In the genomic region with DNA sequence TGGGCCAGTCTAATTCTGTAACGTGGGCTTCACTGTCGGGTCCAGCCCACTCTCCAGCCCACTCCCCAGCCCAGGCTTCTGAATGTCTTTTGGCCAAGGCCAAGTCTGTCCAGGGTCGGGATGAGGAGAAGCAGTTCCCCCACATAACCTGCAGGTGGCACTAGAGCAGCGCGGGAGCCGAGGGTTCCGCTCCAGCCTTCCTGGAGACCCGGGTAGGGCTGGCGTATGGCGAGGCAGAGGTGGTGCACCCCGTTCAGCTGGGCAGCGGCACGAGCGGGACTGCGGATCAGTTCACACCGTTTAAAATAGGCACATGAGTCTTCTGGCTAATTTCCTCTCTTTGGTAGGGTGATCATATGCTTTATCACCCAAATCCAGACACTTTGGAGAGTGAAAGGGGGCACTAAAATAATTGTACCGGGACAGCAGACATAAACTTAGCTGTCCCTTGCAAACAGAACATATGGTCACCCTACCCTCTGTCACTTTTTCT, we compare ENCODE assay signal across 8 cellular contexts.
A peak's percentile ranks its signal among the peaks of the same experiment; 100 is the strongest.
DNase-seq lines count a peak whose midpoint lies in the region; ATAC-seq, FAIRE-seq and TF ChIP-seq lines count a peak whose summit lies in the region.

No MANE protein-coding gene starts in this region.

- H3F3A ChIP-seq in PC-9 (ENCODE audit: insufficient read depth, low read depth), result no peaks in the 10 kb centered on the region

- no peaks in the 10 kb centered on the region for H3K4me1 Mint-ChIP-seq in CD8-positive, alpha-beta T cell (ENCODE audit: low read depth)
- H3K4me1 Mint-ChIP-seq in activated T-helper 17 cell treated with anti-CD3 and anti-CD28 coated beads, Interleukin-2, amount 50 U/mL, for 72 hours, result no peaks in the 10 kb centered on the region

- no peak overlapping the region for H3K4me3 ChIP-seq in CD8-positive, alpha-beta T cell (ENCODE audit: low read depth, low read length)
- H3K4me3 ChIP-seq in PC-9, result no peak overlapping the region
- H3K4me3 ChIP-seq in trophoblast cell (ENCODE audit: low read depth, low read length), result no peak overlapping the region

- ATAC-seq in CD8-positive, alpha-beta T cell, result no peak
- peak; percentile 86 for ATAC-seq in GM19397 (IDR thresholded peaks at IDR 0.05; ENCODE audit: unreplicated experiment)
- ATAC-seq in activated T-helper 17 cell treated with anti-CD3 and anti-CD28 coated beads, Interleukin-2, amount 50 U/mL, for 72 hours (replicated peaks), result peak; percentile 82

- H3K14ac ChIP-seq in trophoblast cell (ENCODE audit: low read length), result no peak overlapping the region

- intact Hi-C loops in CD8-positive, alpha-beta T cell (cut with DNase I, micrococcal nuclease), result no loop called here
- intact Hi-C loops in PC-9 (cut with micrococcal nuclease; ENCODE audit: unreplicated experiment), result loop anchor here (1.0 kb wide), 1 partner anchor 26 kb away; no protein-coding TSS in a partner anchor

- no peak overlapping the region for H2BK12ac ChIP-seq in trophoblast cell (ENCODE audit: low read length)

- H3K27me3 Mint-ChIP-seq in CD8-positive, alpha-beta T cell (ENCODE audit: low read depth), result peaks cover 32% of the 10 kb centered on the region
- peaks cover 24% of the 10 kb centered on the region for H3K27me3 Mint-ChIP-seq in activated T-helper 17 cell treated with anti-CD3 and anti-CD28 coated beads, Interleukin-2, amount 50 U/mL, for 72 hours

- H3K36me3 ChIP-seq in CD8-positive, alpha-beta T cell (ENCODE audit: insufficient read depth, low read length), result no peaks in the 10 kb centered on the region
- H3K36me3 ChIP-seq in PC-9 (ENCODE audit: low read depth) (no peaks in the 10 kb centered on the region), trophoblast cell (ENCODE audit: control insufficient read depth in 1 of 2, insufficient read depth in 2 of 2, low read length in 2 of 2) (no peaks in the 10 kb centered on the region)

- no peaks in the 10 kb centered on the region for H3K79me1 ChIP-seq in trophoblast cell (ENCODE audit: low read length)

- H3K23ac ChIP-seq in trophoblast cell (ENCODE audit: low read length), result no peak overlapping the region

- H3K9me2 ChIP-seq in PC-9 (ENCODE audit: insufficient read depth), result no peaks in the 10 kb centered on the region

- POLR2A ChIA-PET in CD8-positive, alpha-beta T cell (lab: Charles Lee), result no interaction called here
- POLR2A ChIA-PET in PC-9 (lab: Charles Lee; ENCODE audit: unreplicated experiment), result no interaction called here

- no peaks in the 10 kb centered on the region for H3K79me2 ChIP-seq in PC-9 (ENCODE audit: low read depth)
- H3K79me2 ChIP-seq in trophoblast cell (ENCODE audit: control insufficient read depth, insufficient read depth, low read length, poor library complexity), result no peaks in the 10 kb centered on the region

- no peak overlapping the region for H4K8ac ChIP-seq in trophoblast cell (ENCODE audit: low read depth, low read length)

- H2AK5ac ChIP-seq in trophoblast cell (ENCODE audit: low read length), result no peak overlapping the region

- H3K9me3 Mint-ChIP-seq in CD8-positive, alpha-beta T cell, result no peaks in the 10 kb centered on the region
- H3K9me3 Mint-ChIP-seq in activated T-helper 17 cell treated with anti-CD3 and anti-CD28 coated beads, Interleukin-2, amount 50 U/mL, for 72 hours, result no peaks in the 10 kb centered on the region

- CTCF ChIA-PET in CD8-positive, alpha-beta T cell (lab: Charles Lee), result interaction anchor here (0.7 to 1.2 kb wide), 3 partner anchors 11 to 30 kb away, joined by 3 to 5 read pairs (median 3); no protein-coding TSS in a partner anchor
- CTCF ChIA-PET in PC-9 (lab: Charles Lee), result no interaction called here

- H3K36me3 Mint-ChIP-seq in CD8-positive, alpha-beta T cell, result no peaks in the 10 kb centered on the region
- no peaks in the 10 kb centered on the region for H3K36me3 Mint-ChIP-seq in activated T-helper 17 cell treated with anti-CD3 and anti-CD28 coated beads, Interleukin-2, amount 50 U/mL, for 72 hours (ENCODE audit: low read depth)

- no peaks in the 10 kb centered on the region for H3K27me3 ChIP-seq in CD8-positive, alpha-beta T cell (ENCODE audit: insufficient read depth, low read length)
- peaks cover 6% of the 10 kb centered on the region; the same call in 1 of the 2 replicates for H3K27me3 ChIP-seq in PC-9 (ENCODE audit: insufficient read depth, low read depth)
- no peaks in the 10 kb centered on the region for H3K27me3 ChIP-seq in trophoblast cell (ENCODE audit: insufficient read depth, low read length)

- TF ChIP-seq CTCF in CD8-positive, alpha-beta T cell (IDR thresholded peaks at IDR 0.05), result peak; percentile 62
- peak; percentile 86 for TF ChIP-seq CTCF in PC-9 (conservative IDR thresholded peaks at IDR 0.05)

- no peaks in the 10 kb centered on the region for H3K4me1 ChIP-seq in CD8-positive, alpha-beta T cell (ENCODE audit: insufficient read depth, low read length)
- no peaks in the 10 kb centered on the region for H3K4me1 ChIP-seq in PC-9 (replicated peaks; ENCODE audit: insufficient read depth)
- no peaks in the 10 kb centered on the region for H3K4me1 ChIP-seq in trophoblast cell (ENCODE audit: control insufficient read depth in 1 of 2, insufficient read depth in 2 of 2, low read length in 2 of 2)

- H3K4me3 Mint-ChIP-seq in CD8-positive, alpha-beta T cell, result no peak overlapping the region
- H3K4me3 Mint-ChIP-seq in activated T-helper 17 cell treated with anti-CD3 and anti-CD28 coated beads, Interleukin-2, amount 50 U/mL, for 72 hours, result no peak overlapping the region

- BruUV-seq in PC-9 (replicated peaks; lab: Mats Ljungman, UMichigan), result no TSS peak

- H4K91ac ChIP-seq in trophoblast cell (ENCODE audit: low read depth, low read length), result no peak overlapping the region

- no peak overlapping the region for H3K9ac ChIP-seq in trophoblast cell (ENCODE audit: low read length)

- DNase-seq in CD8-positive, alpha-beta T cell, result peak in 6 of 7 experiments; percentile 27 to 56 (median 31)
- DNase-seq in HPDE6-E6E7 (ENCODE audit: extremely low spot score) (peak; percentile 2), PC-9 (peak in 1 of 2 experiments; percentile 52), frontal cortex (ENCODE audit: low spot score in 2 of 2) (peak; percentile 58 to 66), trophoblast cell (peak; percentile 48 to 79), ureter (ENCODE audit: low spot score) (peak; percentile 66)

- no peaks in the 10 kb centered on the region for H3K9me3 ChIP-seq in CD8-positive, alpha-beta T cell (ENCODE audit: low read length)
- H3K9me3 ChIP-seq in PC-9 (ENCODE audit: insufficient read depth, low read depth), result no peaks in the 10 kb centered on the region
- H3K9me3 ChIP-seq in trophoblast cell (ENCODE audit: insufficient read depth, low read depth, low read length), result no peaks in the 10 kb centered on the region

- H3K4me2 ChIP-seq in PC-9 (peak overlapping the region; percentile 13; the same call in 1 of the 2 replicates), trophoblast cell (ENCODE audit: low read length) (peak overlapping the region; percentile 33)

- H2BK5ac ChIP-seq in trophoblast cell (ENCODE audit: low read depth, low read length, poor library complexity), result no peak overlapping the region

- FAIRE-seq in frontal cortex (lab: Jason Lieb, UNC), result no peak

- H4K12ac ChIP-seq in trophoblast cell (ENCODE audit: low read depth, low read length), result no peak overlapping the region

- H2BK120ac ChIP-seq in trophoblast cell (ENCODE audit: insufficient read depth, low read length, poor library complexity), result no peak overlapping the region

- no CpG with 5 or more reads among the region's 17 CpGs for WGBS in trophoblast cell (ENCODE audit: extremely low coverage, insufficient coverage, insufficient read length)

- no peaks in the 10 kb centered on the region for H4K20me1 ChIP-seq in PC-9 (ENCODE audit: insufficient read depth)

- H3K4ac ChIP-seq in trophoblast cell (ENCODE audit: low read depth, low read length), result no peak overlapping the region

- no peak overlapping the region for H2AFZ ChIP-seq in PC-9
- no peak overlapping the region for H2AFZ ChIP-seq in trophoblast cell (ENCODE audit: insufficient read depth, low read length, poor library complexity)

- H3K27ac Mint-ChIP-seq in CD8-positive, alpha-beta T cell, result no peak overlapping the region
- no peak overlapping the region for H3K27ac Mint-ChIP-seq in activated T-helper 17 cell treated with anti-CD3 and anti-CD28 coated beads, Interleukin-2, amount 50 U/mL, for 72 hours

- no peak overlapping the region for H3K27ac ChIP-seq in CD8-positive, alpha-beta T cell (ENCODE audit: low read depth, low read length)
- H3K27ac ChIP-seq in PC-9 (no peak overlapping the region), trophoblast cell (ENCODE audit: low read depth, low read length) (no peak overlapping the region)

- H3K18ac ChIP-seq in trophoblast cell (ENCODE audit: low read length), result no peak overlapping the region
